In the genomic region with DNA sequence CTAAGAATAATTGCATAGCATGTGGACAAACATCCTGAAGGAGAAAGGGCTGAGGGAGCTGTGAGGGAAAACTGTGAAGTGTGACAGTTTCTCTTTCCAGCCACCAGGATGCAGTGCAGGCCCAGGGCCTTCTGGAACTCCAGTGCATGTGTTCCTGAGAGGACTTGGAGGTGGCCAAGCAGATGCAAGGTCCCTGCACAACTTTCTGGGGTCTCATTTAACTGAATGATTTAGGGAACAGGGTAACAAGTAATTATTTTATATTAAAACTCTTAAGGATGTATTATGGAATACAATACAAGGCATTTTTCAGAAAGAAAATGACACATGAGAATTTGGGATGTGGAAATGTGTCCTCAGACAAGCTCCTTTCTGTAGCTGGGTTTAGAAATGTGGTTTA, we compare ENCODE assay signal across 8 cellular contexts.
A peak's percentile ranks its signal among the peaks of the same experiment; 100 is the strongest.
DNase-seq lines count a peak whose midpoint lies in the region; ATAC-seq and TF ChIP-seq lines count a peak whose summit lies in the region.

No MANE protein-coding gene starts in this region.

- H3K36me3 ChIP-seq in SJSA1: no peaks in the 10 kb centered on the region
- H3K36me3 ChIP-seq in body of pancreas (replicated peaks in 1 of 2; ENCODE audit: insufficient read depth in 1 of 2, low read depth in 2 of 2): no peaks in the 10 kb centered on the region

- intact Hi-C loops in body of pancreas (cut with DNase I): no loop called here

- H3K4me3 ChIP-seq in SJSA1 (no peak overlapping the region), body of pancreas (no peak overlapping the region)

- no peak for TF ChIP-seq POLR2A in body of pancreas (IDR thresholded peaks at IDR 0.05)

- H3K27ac ChIP-seq in SJSA1 (no peak overlapping the region), body of pancreas (no peak overlapping the region)

- TF ChIP-seq CTCF in body of pancreas (IDR thresholded peaks at IDR 0.05): peak; percentile 74 to 95 (median 91)

- DNase-seq in DMS153 treated with DMSO at 0.1 percent for 48 hours (lab: John Stamatoyannopoulos, UW; ENCODE audit: unreplicated experiment) (peak; percentile 57), M059J (ENCODE audit: low read depth) (peak; percentile 63), SJSA1 (ENCODE audit: low read depth in 1 of 2, low spot score in 2 of 2) (peak; percentile 38 to 59), body of pancreas (peak; percentile 68 to 77 (median 76)), iPS-NIHi11 (ENCODE audit: low spot score) (peak; percentile 77), NCI-H1048 (lab: John Stamatoyannopoulos, UW) (no peak)
- DNase-seq in stimulated activated CD4-positive, alpha-beta T cell treated with anti-CD3 and anti-CD28 coated beads, Interleukin-15, amount 100 ng/mL, for 48 hours (ENCODE audit: low read depth in 2 of 2): peak; percentile 12 to 17

- H3K4me1 ChIP-seq in SJSA1 (replicated peaks) (no peaks in the 10 kb centered on the region), body of pancreas (no peaks in the 10 kb centered on the region)

- H3K27me3 ChIP-seq in SJSA1 (replicated peaks) (peaks cover 6% of the 10 kb centered on the region), body of pancreas (no peaks in the 10 kb centered on the region)

- ATAC-seq in GM21515 (IDR thresholded peaks at IDR 0.05; ENCODE audit: unreplicated experiment) (peak; percentile 83), body of pancreas (peak; percentile 97)

- H3K9me3 ChIP-seq in SJSA1 (replicated peaks) (no peaks in the 10 kb centered on the region), body of pancreas (no peaks in the 10 kb centered on the region)
